In genomic region chr19:46579286-46579944, GRCh38 we compare ENCODE assay signal across 1 cellular context.
TF ChIP-seq lines count a peak whose summit lies in the region.

No MANE protein-coding gene starts in this region.

TF ChIP-seq in GM12878, 131 proteins besides CTCF, POLR2A, EP300 and RAD21:
- no peak for TF ChIP-seq HDGF (IDR thresholded peaks at IDR 0.05)
- TF ChIP-seq CREB1 (IDR thresholded peaks at IDR 0.05; ENCODE audit: low read depth), result peak; percentile 74
- peak; percentile 91 for TF ChIP-seq RFX5 (IDR thresholded peaks at IDR 0.05; ENCODE audit: low read depth, low read length)
- TF ChIP-seq BMI1 (IDR thresholded peaks at IDR 0.05; ENCODE audit: borderline replicate concordance), result peak; percentile 58
- TF ChIP-seq MLLT1 (IDR thresholded peaks at IDR 0.05), result no peak
- no peak for TF ChIP-seq ATF7 (IDR thresholded peaks at IDR 0.05; ENCODE audit: low read depth)
